Comparison of ENCODE assay signal across 11 cellular contexts in genomic region chr6:167000759-167001158, GRCh38. TPM values are rescaled to one million over a fixed set of nuclear protein-coding genes. Genes with fewer than 3 reads are reported as not detected.
A peak's percentile ranks its signal among the peaks of the same experiment; 100 is the strongest.
DNase-seq lines count a peak whose midpoint lies in the region; ATAC-seq, FAIRE-seq and TF ChIP-seq lines count a peak whose summit lies in the region.
"Had no signal": no experiment of that assay in that cellular context is flagged by ENCODE, and none has a peak within 500 bp of the region (broad histone marks: within the 10 kb centered on the region; RNA-seq: fewer than 3 reads in every experiment).

No MANE protein-coding gene starts in this region.

- H3K4me1 ChIP-seq in CD8-positive, alpha-beta memory T cell (ENCODE audit: insufficient read depth, low read length) = peaks cover 28% of the 10 kb centered on the region
- H3K4me1 ChIP-seq in HUES64 (ENCODE audit: insufficient read depth, low read length) = peaks cover 15% of the 10 kb centered on the region

- no peak for FAIRE-seq in RCC 7860 (lab: Jason Lieb, UNC)
- FAIRE-seq: HTR-8/SVneo had no signal

- peak overlapping the region; percentile 66 for H3K27ac ChIP-seq in CD8-positive, alpha-beta memory T cell (ENCODE audit: low read depth, low read length)
- no peak overlapping the region for H3K27ac ChIP-seq in HUES64 (ENCODE audit: low read depth, low read length)
- H3K27ac ChIP-seq: body of pancreas had no signal

- no peak overlapping the region for H3K4me3 ChIP-seq in CD8-positive, alpha-beta memory T cell (ENCODE audit: low read length)
- peak overlapping the region; percentile 99 for H3K4me3 ChIP-seq in HUES64 (ENCODE audit: low read length)
- H3K4me3 ChIP-seq: body of pancreas had no signal

- no peak for TF ChIP-seq CTCF in natural killer cell (IDR thresholded peaks at IDR 0.05)

- H3K9me3 ChIP-seq in CD8-positive, alpha-beta memory T cell (ENCODE audit: low read length) = no peaks in the 10 kb centered on the region
- H3K9me3 ChIP-seq in HUES64 (ENCODE audit: insufficient read depth, low read depth, low read length) = no peaks in the 10 kb centered on the region
- H3K9me3 ChIP-seq: body of pancreas had no signal

- ATAC-seq in natural killer cell = no peak
- ATAC-seq: body of pancreas had no signal

- peaks cover 1 to 29% (median 5%) of the 10 kb centered on the region in 3 donors for H3K36me3 Mint-ChIP-seq in CD8-positive, alpha-beta memory T cell
- H3K36me3 Mint-ChIP-seq in activated naive CD8-positive, alpha-beta T cell treated with anti-CD3 and anti-CD28 coated beads for 36 hours = peaks cover 19% of the 10 kb centered on the region
- no peaks in the 10 kb centered on the region for H3K36me3 Mint-ChIP-seq in natural killer cell

- H3K9ac ChIP-seq in HUES64 (ENCODE audit: low read depth, low read length) = no peak overlapping the region

- no peak for DNase-seq in CD8-positive, alpha-beta memory T cell
- DNase-seq in activated naive CD8-positive, alpha-beta T cell treated with anti-CD3 and anti-CD28 coated beads for 36 hours = no peak
- DNase-seq in natural killer cell (no peak), KG1 (lab: John Stamatoyannopoulos, UW) (no peak), amniotic stem cell (lab: John Stamatoyannopoulos, UW) (no peak), RCC 7860 (ENCODE audit: low spot score) (no peak)
- DNase-seq: body of pancreas, hypothalamus, retina had no signal

- H3K9me3 Mint-ChIP-seq in CD8-positive, alpha-beta memory T cell = no peaks in the 10 kb centered on the region
- H3K9me3 Mint-ChIP-seq in activated naive CD8-positive, alpha-beta T cell treated with anti-CD3 and anti-CD28 coated beads for 36 hours = no peaks in the 10 kb centered on the region
- H3K9me3 Mint-ChIP-seq in natural killer cell = no peaks in the 10 kb centered on the region

- H3K27me3 Mint-ChIP-seq in CD8-positive, alpha-beta memory T cell = no peaks in the 10 kb centered on the region
- H3K27me3 Mint-ChIP-seq in activated naive CD8-positive, alpha-beta T cell treated with anti-CD3 and anti-CD28 coated beads for 36 hours = no peaks in the 10 kb centered on the region
- H3K27me3 Mint-ChIP-seq in natural killer cell (ENCODE audit: low read depth in 2 of 2) = no peaks in the 10 kb centered on the region

- peaks cover 15% of the 10 kb centered on the region for H3K36me3 ChIP-seq in CD8-positive, alpha-beta memory T cell (ENCODE audit: insufficient read depth, low read length)
- H3K36me3 ChIP-seq in HUES64 (ENCODE audit: insufficient read depth, low read length) = peaks cover 65% of the 10 kb centered on the region

- peak overlapping the region; percentile 16 to 88 (median 75) for H3K27ac Mint-ChIP-seq in CD8-positive, alpha-beta memory T cell
- H3K27ac Mint-ChIP-seq in activated naive CD8-positive, alpha-beta T cell treated with anti-CD3 and anti-CD28 coated beads for 36 hours = no peak overlapping the region
- peak overlapping the region; percentile 5 to 67 for H3K27ac Mint-ChIP-seq in natural killer cell

- H3K27me3 ChIP-seq in CD8-positive, alpha-beta memory T cell (ENCODE audit: insufficient read depth, low read length, poor library complexity, severe bottlenecking) = no peaks in the 10 kb centered on the region
- H3K27me3 ChIP-seq in HUES64 (ENCODE audit: insufficient read depth, low read length) = no peaks in the 10 kb centered on the region
- H3K27me3 ChIP-seq: body of pancreas had no signal

- WGBS in HUES64 = 91% methylated on average over 2 of the region's 2 CpGs

- H3K4me3 Mint-ChIP-seq in CD8-positive, alpha-beta memory T cell = peak overlapping the region; percentile 81 to 94 (median 91)
- peak overlapping the region; percentile 87 for H3K4me3 Mint-ChIP-seq in activated naive CD8-positive, alpha-beta T cell treated with anti-CD3 and anti-CD28 coated beads for 36 hours
- peak overlapping the region; percentile 63 for H3K4me3 Mint-ChIP-seq in natural killer cell

- CTCF ChIA-PET in CD8-positive, alpha-beta memory T cell (lab: Charles Lee) = interaction anchor here (1.0 to 2.0 kb wide), 3 partner anchors 8 to 150 kb away, joined by 3 to 7 read pairs (median 3); no protein-coding TSS in a partner anchor

- POLR2A ChIA-PET in CD8-positive, alpha-beta memory T cell (lab: Charles Lee) = interaction anchor here (0.5 kb wide), 1 partner anchor 47 kb away, joined by 3 read pairs; no protein-coding TSS in a partner anchor

- peaks cover 30 to 50% (median 36%) of the 10 kb centered on the region in 3 donors for H3K4me1 Mint-ChIP-seq in CD8-positive, alpha-beta memory T cell
- H3K4me1 Mint-ChIP-seq in activated naive CD8-positive, alpha-beta T cell treated with anti-CD3 and anti-CD28 coated beads for 36 hours = peaks cover 24% of the 10 kb centered on the region
- peaks cover 28 to 31% of the 10 kb centered on the region in 2 donors for H3K4me1 Mint-ChIP-seq in natural killer cell

- intact Hi-C loops in natural killer cell (cut with micrococcal nuclease) = loop anchor here (10.0 kb wide), 1 partner anchor 376 kb away; the partner anchor contains the start of gene RPS6KA2

RNA-seq across cellular contexts. Expression of gene CEP43, which starts 1.6 kb away (rescaled TPM):
- total RNA-seq in CD8-positive, alpha-beta memory T cell = 10 to 100 TPM; 26.4 to 29.5 TPM
- 6.8 TPM for polyA plus RNA-seq in CD8-positive, alpha-beta memory T cell
- polyA plus RNA-seq in HUES64 (2013, experiment 1 of 2) = 27.3 TPM
- polyA plus RNA-seq in HUES64 (2013, experiment 2 of 2) = 25.0 TPM
- total RNA-seq in activated naive CD8-positive, alpha-beta T cell treated with anti-CD3 and anti-CD28 coated beads for 36 hours = 10 to 100 TPM; 24.5 to 27.3 TPM
- 10 to 100 TPM; 13.5 to 17.0 (median 15.4) TPM for total RNA-seq in natural killer cell

RNA-seq across cellular contexts. Expression of gene RNASET2, which starts 44.4 kb away (rescaled TPM):
- 10 to 100 TPM; 22.3 to 27.6 TPM for total RNA-seq in CD8-positive, alpha-beta memory T cell
- 232 TPM for polyA plus RNA-seq in CD8-positive, alpha-beta memory T cell
- polyA plus RNA-seq in HUES64 (2013, experiment 1 of 2) = 12.4 TPM
- polyA plus RNA-seq in HUES64 (2013, experiment 2 of 2) = 17.2 TPM
- total RNA-seq in activated naive CD8-positive, alpha-beta T cell treated with anti-CD3 and anti-CD28 coated beads for 36 hours = 10 to 100 TPM; 34.1 to 35.8 TPM
- 100 to 1,000 TPM in 1 of 3 donors, 10 to 100 TPM in 2; 65.1 to 106 (median 84.5) TPM for total RNA-seq in natural killer cell
